ENCODE assay signal across 8 cellular contexts in the genomic region with DNA sequence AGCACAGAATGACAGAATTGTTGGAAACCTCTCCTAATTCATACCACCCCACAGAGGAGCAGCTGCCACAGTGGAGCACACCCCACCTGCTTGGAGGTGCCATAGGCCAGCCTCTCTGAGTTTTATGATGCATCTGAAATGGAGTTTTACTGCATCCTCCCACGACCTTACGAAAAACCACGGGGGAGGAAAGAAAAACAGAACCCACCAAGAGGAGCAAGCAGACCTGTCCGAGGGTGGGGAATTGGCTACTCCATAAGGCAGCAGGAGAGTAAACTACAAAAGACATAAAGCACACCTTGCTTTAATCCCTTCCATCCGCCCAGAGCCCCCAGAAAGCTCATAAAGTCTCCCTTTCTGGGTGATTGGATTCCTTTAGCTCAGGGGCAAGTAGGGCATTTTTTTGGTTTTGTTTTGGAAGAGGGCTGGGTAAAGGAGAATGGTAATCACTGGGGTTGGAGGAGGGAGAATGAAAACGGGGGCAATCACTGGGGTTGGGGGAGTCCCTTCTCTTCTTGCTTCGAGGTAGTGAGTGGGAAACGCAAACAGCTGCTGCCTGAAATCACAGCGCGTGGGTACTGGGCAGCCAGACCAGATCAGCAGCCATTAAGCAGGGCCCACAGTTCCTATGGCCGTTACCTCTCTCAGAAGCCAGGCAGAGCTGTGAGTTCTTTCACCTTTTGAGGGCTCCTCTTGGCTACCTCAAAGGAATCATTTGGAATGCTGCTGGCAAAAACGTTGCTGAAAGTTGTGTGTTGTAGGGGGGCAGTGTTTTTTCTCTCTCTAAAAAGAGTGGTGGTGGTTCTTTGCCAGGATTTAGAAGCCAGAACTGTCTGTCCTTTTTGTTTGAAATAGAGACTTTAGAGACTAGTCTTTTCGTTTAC.
A peak's percentile ranks its signal among the peaks of the same experiment; 100 is the strongest.
DNase-seq lines count a peak whose midpoint lies in the region; ATAC-seq and TF ChIP-seq lines count a peak whose summit lies in the region.

No MANE protein-coding gene starts in this region.

- H3K4me3 ChIP-seq in GM23338 (no peak overlapping the region), adrenal gland (no peak overlapping the region), mucosa of rectum (ENCODE audit: low read length in 2 of 2) (no peak overlapping the region), subcutaneous abdominal adipose tissue (ENCODE audit: low read depth in 1 of 5, low read length in 5 of 5) (no peak overlapping the region)

- H4K20me1 ChIP-seq in GM23338 (replicated peaks; ENCODE audit: insufficient read depth), result no peaks in the 10 kb centered on the region

- intact Hi-C loops in adrenal gland (cut with DNase I), result no loop called here

- 0 out of 2 replicates have a peak, but pooled peaks cover 7% of the 10 kb centered on the region for H3F3A ChIP-seq in GM23338 (replicated peaks; ENCODE audit: low read depth)

- H3K9me3 ChIP-seq in adrenal gland (replicated peaks in 1 of 3) (no peaks in the 10 kb centered on the region), mucosa of rectum (ENCODE audit: control insufficient read depth in 2 of 2, low read length in 2 of 2) (no peaks in the 10 kb centered on the region), subcutaneous abdominal adipose tissue (ENCODE audit: control insufficient read depth in 5 of 5, low read length in 5 of 5) (no peaks in the 10 kb centered on the region)

- H3K27ac ChIP-seq in GM23338 (ENCODE audit: low read depth) (no peak overlapping the region; the same call in 1 of the 2 replicates), adrenal gland (peak overlapping the region in 3 of 5 donors; percentile 27 to 68 (median 39)), mucosa of rectum (ENCODE audit: low read depth in 2 of 2, low read length in 2 of 2) (peak overlapping the region; percentile 80 to 85), subcutaneous abdominal adipose tissue (ENCODE audit: low read depth, low read length) (peak overlapping the region; percentile 23)

- H3K36me3 Mint-ChIP-seq in GM23338 (ENCODE audit: low read depth), result peaks cover 4% of the 10 kb centered on the region; the same call in 2 of the 3 replicates

- H3K27me3 ChIP-seq in GM23338 (ENCODE audit: insufficient read depth) (no peaks in the 10 kb centered on the region), adrenal gland (no peaks in the 10 kb centered on the region), mucosa of rectum (ENCODE audit: control insufficient read depth in 2 of 2, insufficient read depth in 2 of 2, low read length in 2 of 2) (no peaks in the 10 kb centered on the region), subcutaneous abdominal adipose tissue (ENCODE audit: control insufficient read depth in 5 of 5, insufficient read depth in 4 of 5, low read length in 5 of 5) (no peaks in the 10 kb centered on the region)

- peak overlapping the region in 1 of 2 donors; percentile 18 for H3K9ac ChIP-seq in mucosa of rectum (ENCODE audit: low read depth in 1 of 2, low read length in 2 of 2)
- H3K9ac ChIP-seq in subcutaneous abdominal adipose tissue (ENCODE audit: low read length in 5 of 5), result peak overlapping the region in 1 of 5 donors; percentile 14

- peaks cover 2% of the 10 kb centered on the region for H3K27me3 Mint-ChIP-seq in GM23338 (ENCODE audit: insufficient read depth, low read depth, poor library complexity)

- no peak for ATAC-seq in GM23338
- ATAC-seq in HG03432 (IDR thresholded peaks at IDR 0.05; ENCODE audit: unreplicated experiment), result no peak
- no peak for ATAC-seq in HG03196 (IDR thresholded peaks at IDR 0.05; ENCODE audit: unreplicated experiment)

- 0 out of 2 replicates have a peak overlapping the region, but pooled peaks have one; percentile 7 for H3K27ac Mint-ChIP-seq in GM23338

- DNase-seq in GM23338 (ENCODE audit: low spot score), result peak; percentile 28
- DNase-seq in adrenal gland, result no peak
- no peak for DNase-seq in NCI-H345 treated with DMSO at 0.1 percent for 48 hours (lab: John Stamatoyannopoulos, UW; ENCODE audit: unreplicated experiment)
- DNase-seq in UCSD-AML1 (lab: John Stamatoyannopoulos, UW; ENCODE audit: unreplicated experiment), result no peak

- no peaks in the 10 kb centered on the region for H3K36me3 ChIP-seq in GM23338 (ENCODE audit: insufficient read depth)
- no peaks in the 10 kb centered on the region for H3K36me3 ChIP-seq in adrenal gland (replicated peaks in 1 of 2)
- no peaks in the 10 kb centered on the region for H3K36me3 ChIP-seq in mucosa of rectum (ENCODE audit: control insufficient read depth in 2 of 2, insufficient read depth in 2 of 2, low read length in 2 of 2)
- no peaks in the 10 kb centered on the region for H3K36me3 ChIP-seq in subcutaneous abdominal adipose tissue (ENCODE audit: control insufficient read depth in 5 of 5, insufficient read depth in 5 of 5, low read length in 5 of 5)

- H3K4me3 Mint-ChIP-seq in GM23338, result no peak overlapping the region

- no peak for TF ChIP-seq POLR2A in adrenal gland (IDR thresholded peaks at IDR 0.05)

- H2AFZ ChIP-seq in GM23338, result peak overlapping the region; percentile 57; the same call in 1 of the 2 replicates

- 0 out of 2 replicates have a peak, but pooled peaks cover 4% of the 10 kb centered on the region for H3K9me2 ChIP-seq in GM23338 (ENCODE audit: insufficient read depth)

- H3K4me1 ChIP-seq in GM23338 (ENCODE audit: insufficient read depth) (peaks cover 24% of the 10 kb centered on the region), adrenal gland (replicated peaks in 1 of 2) (peaks cover 10 to 16% of the 10 kb centered on the region in 2 donors), mucosa of rectum (ENCODE audit: control insufficient read depth in 2 of 2, insufficient read depth in 2 of 2, low read length in 2 of 2) (peaks cover 0 to 18% of the 10 kb centered on the region in 2 donors), subcutaneous abdominal adipose tissue (ENCODE audit: control insufficient read depth in 5 of 5, insufficient read depth in 5 of 5, low read length in 5 of 5) (peaks cover 0 to 22% (median 18%) of the 10 kb centered on the region in 5 donors)

- H3K9me3 Mint-ChIP-seq in GM23338, result peaks cover 7% of the 10 kb centered on the region; the same call in 1 of the 3 replicates

- WGBS in adrenal gland, 4 donors, result 76 to 85% (median 80%) methylated on average over 12 to 13 of the region's 13 CpGs

- TF ChIP-seq CTCF in GM23338 (conservative IDR thresholded peaks at IDR 0.05; ENCODE audit: low read depth in 2 of 2), result no peak
- no peak for TF ChIP-seq CTCF in adrenal gland (IDR thresholded peaks at IDR 0.05)

- H3K79me2 ChIP-seq in GM23338 (replicated peaks; ENCODE audit: insufficient read depth), result no peaks in the 10 kb centered on the region

- no peak overlapping the region for H3K4me2 ChIP-seq in GM23338

- peaks cover 23% of the 10 kb centered on the region for H3K4me1 Mint-ChIP-seq in GM23338

TF ChIP-seq in GM23338, 12 proteins besides CTCF, POLR2A, EP300 and RAD21 (continues in another document):
- no peak for TF ChIP-seq ZNF114 (CRISPR knock-in tag; IDR thresholded peaks at IDR 0.05)
- TF ChIP-seq NANOG (IDR thresholded peaks at IDR 0.05; ENCODE audit: borderline replicate concordance), result no peak
- no peak for TF ChIP-seq JUNB (IDR thresholded peaks at IDR 0.05; ENCODE audit: unreplicated experiment)
- no peak for TF ChIP-seq ZNF331 (CRISPR knock-in tag; IDR thresholded peaks at IDR 0.05; ENCODE audit: low read depth)
- TF ChIP-seq REST (IDR thresholded peaks at IDR 0.05; ENCODE audit: unreplicated experiment), result no peak
- TF ChIP-seq POLR2AphosphoS5 (IDR thresholded peaks at IDR 0.05; ENCODE audit: low read depth), result no peak
- TF ChIP-seq STAT1 (IDR thresholded peaks at IDR 0.05; ENCODE audit: unreplicated experiment), result no peak
- TF ChIP-seq ETS1 (IDR thresholded peaks at IDR 0.05), result no peak
